In the genomic region with DNA sequence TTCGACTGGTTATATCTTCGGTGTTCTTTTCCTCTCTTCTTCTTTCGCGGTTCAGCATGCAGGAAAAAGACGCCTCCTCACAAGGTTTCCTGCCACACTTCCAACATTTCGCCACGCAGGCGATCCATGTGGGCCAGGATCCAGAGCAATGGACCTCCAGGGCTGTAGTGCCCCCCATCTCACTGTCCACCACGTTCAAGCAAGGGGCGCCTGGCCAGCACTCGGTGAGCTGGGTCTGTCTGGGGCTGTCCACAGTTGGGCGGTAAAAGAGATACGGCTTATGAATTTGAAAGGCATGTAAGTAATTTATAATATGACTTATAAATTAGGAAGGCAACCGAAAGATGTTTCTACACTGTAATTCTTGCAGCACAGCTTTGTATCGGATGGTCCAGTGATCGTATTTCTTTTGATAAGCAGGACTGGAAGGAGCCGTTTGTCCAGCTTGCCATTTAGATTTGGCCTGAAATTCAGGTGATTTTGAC, we compare ENCODE assay signal across 8 cellular contexts. TPM values are rescaled to one million over a fixed set of nuclear protein-coding genes. Genes with fewer than 3 reads are reported as not detected.
DNase-seq lines count a peak whose midpoint lies in the region; ATAC-seq and TF ChIP-seq lines count a peak whose summit lies in the region.

No MANE protein-coding gene starts in this region.

- peak overlapping the region; percentile 65 for H3K27ac ChIP-seq in DND-41 (ENCODE audit: low read length)

- ATAC-seq in DND-41 (ENCODE audit: insufficient read depth, low read depth) (peak; percentile 18), HG02759 (IDR thresholded peaks at IDR 0.05; ENCODE audit: unreplicated experiment) (peak; percentile 2), left cardiac atrium (peak; percentile 44 to 64), sciatic nerve (peak; percentile 59)
- ATAC-seq in activated CD8-positive, alpha-beta T cell treated with anti-CD3 and anti-CD28 coated beads, Interleukin-2, amount 10 ng/mL, durations not matched to agents 7 days and 5 days, result peak; percentile 16

- H3K4me2 ChIP-seq in DND-41 (ENCODE audit: insufficient read depth, low read length), result peak overlapping the region; percentile 95

- H3K36me3 Mint-ChIP-seq in activated CD8-positive, alpha-beta T cell treated with anti-CD3 and anti-CD28 coated beads, Interleukin-2, amount 10 ng/mL, durations not matched to agents 7 days and 5 days (ENCODE audit: low read depth), result no peaks in the 10 kb centered on the region

- H3K9ac ChIP-seq in DND-41 (ENCODE audit: low read depth, low read length), result peak overlapping the region; percentile 70

- CTCF ChIA-PET in activated CD8-positive, alpha-beta T cell treated with anti-CD3 and anti-CD28 coated beads, Interleukin-2, amount 10 ng/mL, durations not matched to agents 7 days and 5 days (lab: Charles Lee), result interaction anchor here (0.9 to 4.0 kb wide), 6 partner anchors 9 to 670 kb away, joined by 3 to 23 read pairs (median 5); partner anchors contain the start of genes ANKRD13C and ZRANB2

- peak overlapping the region; percentile 39 to 76 for H3K4me3 ChIP-seq in DND-41 (ENCODE audit: low read depth in 1 of 2, low read length in 2 of 2)

- no peak for TF ChIP-seq CTCF in DND-41 (IDR thresholded peaks at IDR 0.05; ENCODE audit: borderline replicate concordance, extremely low read depth, low read length, poor library complexity, severe bottlenecking)

- H4K20me1 ChIP-seq in DND-41 (ENCODE audit: insufficient read depth, low read length), result no peaks in the 10 kb centered on the region

- POLR2A ChIA-PET in activated CD8-positive, alpha-beta T cell treated with anti-CD3 and anti-CD28 coated beads, Interleukin-2, amount 10 ng/mL, durations not matched to agents 7 days and 5 days (lab: Charles Lee), result interaction anchor here (0.6 to 6.8 kb wide), 7 partner anchors 10 to 262 kb away, joined by 3 to 162 read pairs (median 6); partner anchors contain the start of genes ANKRD13C, LRRC40 and SRSF11

- intact Hi-C loops in left cardiac atrium (cut with DNase I), result no loop called here
- intact Hi-C loops in sciatic nerve (cut with DNase I), result no loop called here

- H3K79me2 ChIP-seq in DND-41 (ENCODE audit: insufficient read depth, low read length), result no peaks in the 10 kb centered on the region

- H3K9me3 Mint-ChIP-seq in activated CD8-positive, alpha-beta T cell treated with anti-CD3 and anti-CD28 coated beads, Interleukin-2, amount 10 ng/mL, durations not matched to agents 7 days and 5 days (ENCODE audit: insufficient read depth), result no peaks in the 10 kb centered on the region

- H3K4me1 Mint-ChIP-seq in activated CD8-positive, alpha-beta T cell treated with anti-CD3 and anti-CD28 coated beads, Interleukin-2, amount 10 ng/mL, durations not matched to agents 7 days and 5 days (ENCODE audit: low read depth), result peaks cover 18% of the 10 kb centered on the region

- no peak for DNase-seq in DND-41
- DNase-seq in activated CD8-positive, alpha-beta T cell treated with anti-CD3 and anti-CD28 coated beads, Interleukin-2, amount 10 ng/mL, durations not matched to agents 7 days and 5 days, result no peak
- DNase-seq in left cardiac atrium, result no peak
- no peak for DNase-seq in sciatic nerve (ENCODE audit: low spot score)
- DNase-seq in activated effector memory CD4-positive, alpha-beta T cell treated with anti-CD3 and anti-CD28 coated beads, Interleukin-2, amount 50 U/mL, for 16 hours, result no peak
- DNase-seq in mesenteric fat pad (ENCODE audit: low spot score), result no peak
- DNase-seq in GF-D8 (lab: John Stamatoyannopoulos, UW), result no peak

- H3K4me1 ChIP-seq in DND-41 (ENCODE audit: insufficient read depth, low read length), result peaks cover 26% of the 10 kb centered on the region

- no peaks in the 10 kb centered on the region for H3K27me3 ChIP-seq in DND-41 (ENCODE audit: insufficient read depth, low read length, poor library complexity)

- H2AFZ ChIP-seq in DND-41 (ENCODE audit: low read depth, low read length), result peak overlapping the region; percentile 95

- H3K27me3 Mint-ChIP-seq in activated CD8-positive, alpha-beta T cell treated with anti-CD3 and anti-CD28 coated beads, Interleukin-2, amount 10 ng/mL, durations not matched to agents 7 days and 5 days (ENCODE audit: low read depth), result peaks cover under 1% of the 10 kb centered on the region

- H3K9me3 ChIP-seq in DND-41 (ENCODE audit: insufficient read depth, low read length, severe bottlenecking), result no peaks in the 10 kb centered on the region

- H3K4me3 Mint-ChIP-seq in activated CD8-positive, alpha-beta T cell treated with anti-CD3 and anti-CD28 coated beads, Interleukin-2, amount 10 ng/mL, durations not matched to agents 7 days and 5 days, result peak overlapping the region; percentile 96

- no peaks in the 10 kb centered on the region for H3K36me3 ChIP-seq in DND-41 (ENCODE audit: insufficient read depth, low read length)

- H3K27ac Mint-ChIP-seq in activated CD8-positive, alpha-beta T cell treated with anti-CD3 and anti-CD28 coated beads, Interleukin-2, amount 10 ng/mL, durations not matched to agents 7 days and 5 days, result peak overlapping the region; percentile 97

RNA-seq across cellular contexts. Expression of gene CTH, which starts 0.3 kb away (rescaled TPM):
- total RNA-seq in activated CD8-positive, alpha-beta T cell treated with anti-CD3 and anti-CD28 coated beads, Interleukin-2, amount 10 ng/mL, durations not matched to agents 7 days and 5 days, result 1 to 10 TPM; 4.1 to 5.9 TPM
- total RNA-seq in left cardiac atrium (1 to 10 TPM; 1.3 to 1.5 TPM), sciatic nerve (5.3 TPM), mesenteric fat pad (2.5 TPM)

RNA-seq across cellular contexts. Expression of gene ANKRD13C, which starts 56.9 kb away (rescaled TPM):
- total RNA-seq in activated CD8-positive, alpha-beta T cell treated with anti-CD3 and anti-CD28 coated beads, Interleukin-2, amount 10 ng/mL, durations not matched to agents 7 days and 5 days, result 10 to 100 TPM; 25.0 to 26.8 TPM
- total RNA-seq in left cardiac atrium (10 to 100 TPM; 10.7 to 15.1 TPM), sciatic nerve (33.2 TPM), mesenteric fat pad (21.6 TPM)

Comparison
In these comparisons a context has a peak if more than half of its experiments do, and no peak if none do; other contexts are left out.
1. ATAC-seq: peak in every context shown above with its lines; median percentile 59 in sciatic nerve; 54 in left cardiac atrium; 18 in DND-41; 16 in activated CD8-positive, alpha-beta T cell treated with anti-CD3 and anti-CD28 coated beads, Interleukin-2, amount 10 ng/mL, durations not matched to agents 7 days and 5 days; 2 in HG02759.